Comparison of ENCODE assay signal across 11 cellular contexts in the genomic region with DNA sequence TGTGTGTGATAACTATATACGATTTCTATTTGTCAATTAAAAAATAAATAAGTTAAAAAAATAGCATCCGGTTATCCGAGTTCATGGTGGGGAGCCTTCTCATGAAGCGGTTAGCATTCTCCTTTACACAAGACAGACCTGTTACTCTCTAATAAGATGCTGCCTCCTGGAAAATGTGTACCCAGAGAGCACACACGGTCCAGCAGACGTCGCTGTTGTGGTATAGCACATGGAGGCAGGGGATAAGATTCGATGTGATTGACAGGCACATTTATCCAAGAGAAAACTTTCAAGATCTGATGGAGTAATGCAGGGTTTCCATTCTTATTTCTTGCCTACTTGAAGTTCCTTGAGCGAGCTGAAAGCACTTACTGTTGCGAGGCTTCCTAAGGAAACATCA.
"Had no signal": no experiment of that assay in that cellular context is flagged by ENCODE, and none has a peak within 500 bp of the region (broad histone marks: within the 10 kb centered on the region; RNA-seq: fewer than 3 reads in every experiment).

No MANE protein-coding gene starts in this region.

- H3K27me3 ChIP-seq: hepatocyte had no signal

- H3K27me3 Mint-ChIP-seq: activated naive CD8-positive, alpha-beta T cell; stimulated activated naive CD8-positive, alpha-beta T cell treated with anti-CD3 and anti-CD28 coated beads, Interleukin-15, amount 100 ng/mL, for 72 hours had no signal

- H3K4me3 Mint-ChIP-seq: activated naive CD8-positive, alpha-beta T cell; stimulated activated naive CD8-positive, alpha-beta T cell treated with anti-CD3 and anti-CD28 coated beads, Interleukin-15, amount 100 ng/mL, for 72 hours had no signal

- H3K9me3 ChIP-seq: thoracic aorta had no signal

- H3K27ac ChIP-seq: hepatocyte, thoracic aorta had no signal

- H3K4me3 ChIP-seq: hepatocyte, thoracic aorta had no signal

- DNase-seq: activated CD4-positive, alpha-beta T cell treated with anti-CD3 and anti-CD28 coated beads, Interleukin-2, amount 50 U/mL, for 1 hour; activated effector memory CD4-positive, alpha-beta T cell treated with anti-CD3 and anti-CD28 coated beads, Interleukin-2, amount 50 U/mL, for 16 hours; activated T-cell treated with anti-CD3 and anti-CD28 coated beads, Interleukin-2, amount 50 U/mL, for 1 hour; cerebellar nuclear complex; retina; stimulated activated CD4-positive, alpha-beta T cell treated with anti-CD3 and anti-CD28 coated beads, Interleukin-15, amount 100 ng/mL, for 24 hours; stimulated activated CD4-positive, alpha-beta T cell treated with anti-CD3 and anti-CD28 coated beads, Interleukin-4, amount 100 ng/mL, for 24 hours; stimulated activated naive CD8-positive, alpha-beta T cell treated with anti-CD3 and anti-CD28 coated beads, Interleukin-15, amount 100 ng/mL, for 72 hours had no signal

- H3K9me3 Mint-ChIP-seq: stimulated activated naive CD8-positive, alpha-beta T cell treated with anti-CD3 and anti-CD28 coated beads, Interleukin-15, amount 100 ng/mL, for 72 hours had no signal

- H3K36me3 Mint-ChIP-seq: activated naive CD8-positive, alpha-beta T cell had no signal

- H3K36me3 ChIP-seq: thoracic aorta had no signal
